ENCODE assay signal across 12 cellular contexts in the genomic region with DNA sequence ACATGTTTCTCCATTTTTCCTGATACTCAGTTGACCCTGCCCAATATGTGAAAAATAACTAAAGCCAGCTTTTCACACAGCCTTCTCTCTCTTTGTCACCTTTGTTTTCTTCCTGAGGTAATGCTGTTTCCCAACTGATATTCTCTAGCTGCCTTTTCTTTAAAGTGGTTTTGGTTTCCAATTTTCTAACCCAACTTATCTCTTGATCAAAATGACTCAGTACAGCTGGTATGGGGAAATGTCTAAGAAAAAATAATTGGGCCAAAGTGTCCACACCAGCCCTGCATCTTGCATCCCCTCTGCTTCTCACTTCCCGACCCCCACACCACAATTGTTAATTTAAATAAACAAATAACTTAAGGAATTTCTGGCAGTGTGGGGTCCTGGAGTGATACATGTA.
DNase-seq lines count a peak whose midpoint lies in the region; ATAC-seq, FAIRE-seq and TF ChIP-seq lines count a peak whose summit lies in the region.
"Had no signal": no experiment of that assay in that cellular context is flagged by ENCODE, and none has a peak within 500 bp of the region (broad histone marks: within the 10 kb centered on the region; RNA-seq: fewer than 3 reads in every experiment).

No MANE protein-coding gene starts in this region.

- H3K79me2 ChIP-seq in GM12878 (ENCODE audit: control insufficient read depth, insufficient read depth, low read length): no peaks in the 10 kb centered on the region

- FAIRE-seq in GM12878 (lab: Jason Lieb, UNC): no peak
- FAIRE-seq: colon had no signal

- CTCF ChIA-PET in GM12878 (lab: Yijun Ruan, JAX): interaction anchor here (3.5 kb wide), 1 partner anchor 10 kb away, joined by 21 read pairs; no protein-coding TSS in a partner anchor

- SMC1A ChIA-PET in GM12878 (lab: Charles Lee; ENCODE audit: uncharacterized antibody, unreplicated experiment): interaction anchor here (0.8 to 3.9 kb wide), 5 partner anchors 9 to 49 kb away, joined by 3 to 41 read pairs (median 3); no protein-coding TSS in a partner anchor

- no peak for TF ChIP-seq RAD21 in GM12878 (IDR thresholded peaks at IDR 0.05; ENCODE audit: insufficient read depth, low read depth, low read length)

- no peaks in the 10 kb centered on the region for H3K27me3 ChIP-seq in GM12878 (replicated peaks in 1 of 2; ENCODE audit: control insufficient read depth in 2 of 2, insufficient read depth in 2 of 2, low read length in 1 of 2)
- H3K27me3 ChIP-seq: ovary had no signal

- RAD21 ChIA-PET in GM12878 (lab: Charles Lee; ENCODE audit: unreplicated experiment): interaction anchor here (1.2 to 3.8 kb wide), 3 partner anchors 9 to 38 kb away, joined by 3 to 25 read pairs (median 5); no protein-coding TSS in a partner anchor

- H3K36me3 ChIP-seq in GM12878 (ENCODE audit: control insufficient read depth in 2 of 2, insufficient read depth in 2 of 2, low read length in 1 of 2): no peaks in the 10 kb centered on the region
- H3K36me3 ChIP-seq: ovary had no signal

- no peak overlapping the region for H3K9ac ChIP-seq in GM12878 (ENCODE audit: control insufficient read depth, insufficient read depth, low read length)

- H2AFZ ChIP-seq in GM12878 (ENCODE audit: control insufficient read depth, low read depth, low read length): no peak overlapping the region

- intact Hi-C loops in GM12878 (cut with micrococcal nuclease; ENCODE audit: unreplicated experiment): loop anchor here (5.0 kb wide), 1 partner anchor 41 kb away; no protein-coding TSS in a partner anchor

- no peak for TF ChIP-seq POLR2A in GM12878 (IDR thresholded peaks at IDR 0.05; ENCODE audit: low read depth, low read length)

- no peaks in the 10 kb centered on the region for H4K20me1 ChIP-seq in GM12878 (ENCODE audit: control insufficient read depth, insufficient read depth)

- no peak for TF ChIP-seq CTCF in GM12878 (IDR thresholded peaks at IDR 0.05 in 2 of 3, conservative IDR thresholded peaks at IDR 0.05 in 1 of 3; ENCODE audit: control insufficient read depth in 2 of 3, extremely low read depth in 1 of 3, insufficient read depth in 1 of 3, low read depth in 3 of 3, low read length in 3 of 3)

- no peak overlapping the region for H3K4me3 ChIP-seq in GM12878
- H3K4me3 ChIP-seq: ovary had no signal

- in situ Hi-C loops in GM12878 (cut with MboI): no loop called here

- H3K9me3 ChIP-seq in GM12878 (replicated peaks; ENCODE audit: control insufficient read depth, insufficient read depth, low read length): no peaks in the 10 kb centered on the region
- H3K9me3 ChIP-seq: ovary had no signal

- POLR2A ChIA-PET in GM12878 (lab: Charles Lee): interaction anchor here (2.0 kb wide), 1 partner anchor 10 kb away, joined by 7 read pairs; no protein-coding TSS in a partner anchor

- peak; percentile 39 for ATAC-seq in GM19372 (IDR thresholded peaks at IDR 0.05; ENCODE audit: low read depth, unreplicated experiment)
- peak; percentile 72 for ATAC-seq in GM12878

- TF ChIP-seq EP300 in GM12878 (IDR thresholded peaks at IDR 0.05; ENCODE audit: borderline replicate concordance in 1 of 2, control insufficient read depth in 1 of 2, low read depth in 2 of 2, low read length in 2 of 2): peak; percentile 22 to 42; a peak in 1 of 4 replicates

- H3K4me1 ChIP-seq in GM12878 (ENCODE audit: control insufficient read depth, insufficient read depth, low read length): no peaks in the 10 kb centered on the region

- H3K27ac ChIP-seq in GM12878 (ENCODE audit: control insufficient read depth, insufficient read depth) (no peak overlapping the region), caudate nucleus (ENCODE audit: low read depth, low read length) (no peak overlapping the region)
- H3K27ac ChIP-seq: ovary had no signal

- 0% methylated on average over 1 of the region's 1 CpG for WGBS in GM12878 (ENCODE audit: insufficient coverage, insufficient replicate concordance, low lambda C conversion rate, missing lambda C conversion rate)

- no TSS peak for BruUV-seq in GM12878 (replicated peaks; lab: Mats Ljungman, UMichigan)

- DNase-seq in A172 (ENCODE audit: low spot score): peak; percentile 79
- DNase-seq in HS-5 (ENCODE audit: low read depth): peak; percentile 24
- DNase-seq in GM12878 (ENCODE audit: low read depth, low spot score): no peak
- DNase-seq in NCI-H1417 treated with DMSO at 0.1 percent for 48 hours (lab: John Stamatoyannopoulos, UW): no peak
- no peak for DNase-seq in mesenteric fat pad (ENCODE audit: low spot score)
- no peak for DNase-seq in caudate nucleus (lab: John Stamatoyannopoulos, UW)
- no peak for DNase-seq in AG20443 (ENCODE audit: low spot score)
- DNase-seq: AML-193, NCI-H187 treated with DMSO at 0.1 percent for 48 hours, ovary had no signal

- no peak overlapping the region for H3K4me2 ChIP-seq in GM12878 (ENCODE audit: control insufficient read depth, insufficient read depth)

TF ChIP-seq in GM12878, 131 proteins besides CTCF, POLR2A, EP300 and RAD21 (continues in another document):
- TF ChIP-seq MTA2 (IDR thresholded peaks at IDR 0.05; ENCODE audit: low read depth) (peak; percentile 89), IRF5 (IDR thresholded peaks at IDR 0.05; ENCODE audit: borderline replicate concordance) (no peak), HDAC6 (IDR thresholded peaks at IDR 0.05; ENCODE audit: unreplicated experiment) (no peak), RFX5 (IDR thresholded peaks at IDR 0.05; ENCODE audit: low read depth, low read length) (no peak), CHD1 (IDR thresholded peaks at IDR 0.05; ENCODE audit: low read depth, low read length) (no peak), MEF2B (IDR thresholded peaks at IDR 0.05; ENCODE audit: partially characterized antibody, poor library complexity, severe bottlenecking) (no peak), SUPT20H (IDR thresholded peaks at IDR 0.05; ENCODE audit: borderline replicate concordance, control insufficient read depth, low read depth, low read length) (no peak), BCL11A (IDR thresholded peaks at IDR 0.05; ENCODE audit: low read depth, low read length) (peak; percentile 52; the same call in 1 of the 2 replicates), POLR2AphosphoS2 (IDR thresholded peaks at IDR 0.05; ENCODE audit: low read depth, low read length) (no peak), ESRRA (IDR thresholded peaks at IDR 0.05; ENCODE audit: low read length) (no peak)
- TF ChIP-seq, protein P1, sequence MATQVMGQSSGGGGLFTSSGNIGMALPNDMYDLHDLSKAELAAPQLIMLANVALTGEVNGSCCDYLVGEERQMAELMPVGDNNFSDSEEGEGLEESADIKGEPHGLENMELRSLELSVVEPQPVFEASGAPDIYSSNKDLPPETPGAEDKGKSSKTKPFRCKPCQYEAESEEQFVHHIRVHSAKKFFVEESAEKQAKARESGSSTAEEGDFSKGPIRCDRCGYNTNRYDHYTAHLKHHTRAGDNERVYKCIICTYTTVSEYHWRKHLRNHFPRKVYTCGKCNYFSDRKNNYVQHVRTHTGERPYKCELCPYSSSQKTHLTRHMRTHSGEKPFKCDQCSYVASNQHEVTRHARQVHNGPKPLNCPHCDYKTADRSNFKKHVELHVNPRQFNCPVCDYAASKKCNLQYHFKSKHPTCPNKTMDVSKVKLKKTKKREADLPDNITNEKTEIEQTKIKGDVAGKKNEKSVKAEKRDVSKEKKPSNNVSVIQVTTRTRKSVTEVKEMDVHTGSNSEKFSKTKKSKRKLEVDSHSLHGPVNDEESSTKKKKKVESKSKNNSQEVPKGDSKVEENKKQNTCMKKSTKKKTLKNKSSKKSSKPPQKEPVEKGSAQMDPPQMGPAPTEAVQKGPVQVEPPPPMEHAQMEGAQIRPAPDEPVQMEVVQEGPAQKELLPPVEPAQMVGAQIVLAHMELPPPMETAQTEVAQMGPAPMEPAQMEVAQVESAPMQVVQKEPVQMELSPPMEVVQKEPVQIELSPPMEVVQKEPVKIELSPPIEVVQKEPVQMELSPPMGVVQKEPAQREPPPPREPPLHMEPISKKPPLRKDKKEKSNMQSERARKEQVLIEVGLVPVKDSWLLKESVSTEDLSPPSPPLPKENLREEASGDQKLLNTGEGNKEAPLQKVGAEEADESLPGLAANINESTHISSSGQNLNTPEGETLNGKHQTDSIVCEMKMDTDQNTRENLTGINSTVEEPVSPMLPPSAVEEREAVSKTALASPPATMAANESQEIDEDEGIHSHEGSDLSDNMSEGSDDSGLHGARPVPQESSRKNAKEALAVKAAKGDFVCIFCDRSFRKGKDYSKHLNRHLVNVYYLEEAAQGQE (IDR thresholded peaks at IDR 0.05; ENCODE audit: low read depth, low read length): no peak
- TF ChIP-seq, protein P2, sequence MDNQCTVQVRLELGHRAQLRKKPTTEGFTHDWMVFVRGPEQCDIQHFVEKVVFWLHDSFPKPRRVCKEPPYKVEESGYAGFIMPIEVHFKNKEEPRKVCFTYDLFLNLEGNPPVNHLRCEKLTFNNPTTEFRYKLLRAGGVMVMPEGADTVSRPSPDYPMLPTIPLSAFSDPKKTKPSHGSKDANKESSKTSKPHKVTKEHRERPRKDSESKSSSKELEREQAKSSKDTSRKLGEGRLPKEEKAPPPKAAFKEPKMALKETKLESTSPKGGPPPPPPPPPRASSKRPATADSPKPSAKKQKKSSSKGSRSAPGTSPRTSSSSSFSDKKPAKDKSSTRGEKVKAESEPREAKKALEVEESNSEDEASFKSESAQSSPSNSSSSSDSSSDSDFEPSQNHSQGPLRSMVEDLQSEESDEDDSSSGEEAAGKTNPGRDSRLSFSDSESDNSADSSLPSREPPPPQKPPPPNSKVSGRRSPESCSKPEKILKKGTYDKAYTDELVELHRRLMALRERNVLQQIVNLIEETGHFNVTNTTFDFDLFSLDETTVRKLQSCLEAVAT (IDR thresholded peaks at IDR 0.05): peak; percentile 25; the same call in 1 of the 2 replicates

Comparison
In these comparisons a context has a peak if more than half of its experiments do, and no peak if none do; other contexts are left out.
1. DNase-seq: peak in A172 (single experiment) and HS-5 (single experiment); none in GM12878 (single experiment), NCI-H1417 treated with DMSO at 0.1 percent for 48 hours (single experiment), mesenteric fat pad (single experiment), caudate nucleus (0 of 61) and AG20443 (single experiment).